Comparison of ENCODE assay signal across 1 cellular context in genomic region chr1:54536656-54537055, GRCh38. TPM values are rescaled to one million over a fixed set of nuclear protein-coding genes. Genes with fewer than 3 reads are reported as not detected.
"Had no signal": no experiment of that assay in that cellular context is flagged by ENCODE, and none has a peak within 500 bp of the region (broad histone marks: within the 10 kb centered on the region; RNA-seq: fewer than 3 reads in every experiment).

No MANE protein-coding gene starts in this region.

RNA-seq across cellular contexts. Expression of gene ACOT11, which starts 11.4 kb away (rescaled TPM):
- total RNA-seq: OCI-LY7 had no signal
